Comparison of ENCODE assay signal across 19 cellular contexts in the genomic region with DNA sequence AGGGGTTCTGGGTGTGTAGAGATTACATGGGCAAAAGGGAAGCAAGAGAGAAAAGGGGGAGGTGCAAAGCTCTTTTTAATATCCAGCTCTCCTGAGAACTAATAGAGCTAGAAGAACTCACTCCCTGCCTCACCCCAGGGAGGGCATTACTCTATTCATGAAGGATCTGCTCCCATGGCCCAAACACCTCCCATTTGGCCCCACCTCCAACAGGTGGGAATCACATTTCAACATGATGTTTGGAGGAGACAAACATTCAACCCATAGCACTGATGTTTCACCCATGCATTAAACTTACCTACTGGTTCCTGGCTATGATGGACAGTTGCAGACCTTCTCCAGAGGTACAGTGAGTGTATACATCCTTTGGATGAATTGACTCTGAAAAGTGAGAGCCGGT.
"Had no signal": no experiment of that assay in that cellular context is flagged by ENCODE, and none has a peak within 500 bp of the region (broad histone marks: within the 10 kb centered on the region; RNA-seq: fewer than 3 reads in every experiment).

No MANE protein-coding gene starts in this region.

- FAIRE-seq: colon, endothelial cell of umbilical vein, pancreas, small intestine had no signal

- H2AFZ ChIP-seq: neural progenitor cell had no signal

- H3K9me3 ChIP-seq: gastrocnemius medialis, pancreas, upper lobe of right lung, vagina had no signal

- H3K4me1 ChIP-seq: neural progenitor cell had no signal

- H3K4me2 ChIP-seq: neural progenitor cell had no signal

- H3K27me3 ChIP-seq: gastrocnemius medialis, heart right ventricle, pancreas, tibial artery, upper lobe of right lung, vagina had no signal

- H3K4me3 ChIP-seq: gastrocnemius medialis, heart right ventricle, neural progenitor cell, pancreas, tibial artery, upper lobe of right lung, vagina had no signal

- H3K36me3 ChIP-seq: gastrocnemius medialis, neural progenitor cell, pancreas, tibial artery, upper lobe of right lung, vagina had no signal

- DNase-seq: erythroblast; gastrocnemius medialis; heart right ventricle; hypothalamus; islet precursor cell; mammary epithelial cell; midbrain; occipital lobe; pancreas; right cardiac atrium; small intestine; stimulated activated CD4-positive, alpha-beta T cell treated with anti-CD3 and anti-CD28 coated beads, Interleukin-4, amount 100 ng/mL, for 1 hour; stimulated activated CD8-positive, alpha-beta memory T cell treated with anti-CD3 and anti-CD28 coated beads, Interleukin-4, amount 100 ng/mL, for 48 hours; tibial artery; upper lobe of right lung had no signal

- H3K9ac ChIP-seq: neural progenitor cell had no signal

- H3K27ac ChIP-seq: gastrocnemius medialis, heart right ventricle, neural progenitor cell, pancreas, tibial artery, upper lobe of right lung, vagina had no signal
